In genomic region chr1:211830055-211830329, GRCh38 we compare ENCODE assay signal across 8 cellular contexts. TPM values are rescaled to one million over a fixed set of nuclear protein-coding genes. Genes with fewer than 3 reads are reported as not detected.
DNase-seq lines count a peak whose midpoint lies in the region; ATAC-seq lines count a peak whose summit lies in the region.

No MANE protein-coding gene starts in this region.

- peak overlapping the region; percentile 80 for H3K27ac Mint-ChIP-seq in activated CD8-positive, alpha-beta memory T cell treated with anti-CD3 and anti-CD28 coated beads, Interleukin-2, amount 10 ng/mL, durations not matched to agents 7 days and 5 days
- peak overlapping the region; percentile 78 for H3K27ac Mint-ChIP-seq in activated T-helper 2 cell treated with anti-CD3 and anti-CD28 coated beads, Interferon-gamma antibody, Interleukin-2, Interleukin-4, amounts not matched to agents 10 μg/mL and 5 μg/mL and 100 μg/mL, durations not matched to agents 14 hours and 24 hours and 36 hours

- peak overlapping the region; percentile 78 for H3K4me3 ChIP-seq in iPS-15b (ENCODE audit: low read depth, low read length)

- H3K4me1 Mint-ChIP-seq in activated CD8-positive, alpha-beta memory T cell treated with anti-CD3 and anti-CD28 coated beads, Interleukin-2, amount 10 ng/mL, durations not matched to agents 7 days and 5 days = peaks cover 57% of the 10 kb centered on the region
- H3K4me1 Mint-ChIP-seq in activated T-helper 2 cell treated with anti-CD3 and anti-CD28 coated beads, Interferon-gamma antibody, Interleukin-2, Interleukin-4, amounts not matched to agents 10 μg/mL and 5 μg/mL and 100 μg/mL, durations not matched to agents 14 hours and 24 hours and 36 hours (ENCODE audit: low read depth) = peaks cover 55% of the 10 kb centered on the region

- H3K9ac ChIP-seq in iPS-15b (ENCODE audit: low read depth, low read length) = no peak overlapping the region

- peaks cover 13% of the 10 kb centered on the region for H3K36me3 Mint-ChIP-seq in activated CD8-positive, alpha-beta memory T cell treated with anti-CD3 and anti-CD28 coated beads, Interleukin-2, amount 10 ng/mL, durations not matched to agents 7 days and 5 days
- peaks cover 22% of the 10 kb centered on the region for H3K36me3 Mint-ChIP-seq in activated T-helper 2 cell treated with anti-CD3 and anti-CD28 coated beads, Interferon-gamma antibody, Interleukin-2, Interleukin-4, amounts not matched to agents 10 μg/mL and 5 μg/mL and 100 μg/mL, durations not matched to agents 14 hours and 24 hours and 36 hours (ENCODE audit: low read depth)

- no peak for ATAC-seq in activated CD8-positive, alpha-beta memory T cell treated with anti-CD3 and anti-CD28 coated beads, Interleukin-2, amount 10 ng/mL, durations not matched to agents 7 days and 5 days
- peak; percentile 6 for ATAC-seq in HG03469 (IDR thresholded peaks at IDR 0.05; ENCODE audit: unreplicated experiment)

- no peaks in the 10 kb centered on the region for H3K9me3 ChIP-seq in iPS-15b (ENCODE audit: control insufficient read depth, insufficient read depth, low read length)

- no peaks in the 10 kb centered on the region for H3K27me3 Mint-ChIP-seq in activated CD8-positive, alpha-beta memory T cell treated with anti-CD3 and anti-CD28 coated beads, Interleukin-2, amount 10 ng/mL, durations not matched to agents 7 days and 5 days
- H3K27me3 Mint-ChIP-seq in activated T-helper 2 cell treated with anti-CD3 and anti-CD28 coated beads, Interferon-gamma antibody, Interleukin-2, Interleukin-4, amounts not matched to agents 10 μg/mL and 5 μg/mL and 100 μg/mL, durations not matched to agents 14 hours and 24 hours and 36 hours (ENCODE audit: low read depth) = peaks cover 6% of the 10 kb centered on the region

- peaks cover 3% of the 10 kb centered on the region for H3K4me1 ChIP-seq in iPS-15b (ENCODE audit: control insufficient read depth, insufficient read depth, low read length)

- peak; percentile 48 for DNase-seq in activated CD8-positive, alpha-beta memory T cell treated with anti-CD3 and anti-CD28 coated beads, Interleukin-2, amount 10 ng/mL, durations not matched to agents 7 days and 5 days
- no peak for DNase-seq in activated CD8-positive, alpha-beta memory T cell treated with anti-CD3 and anti-CD28 coated beads for 24 hours
- no peak for DNase-seq in activated T-helper 2 cell treated with anti-CD3 and anti-CD28 coated beads, Interferon-gamma antibody, Interleukin-2, Interleukin-4, amounts not matched to agents 10 μg/mL and 5 μg/mL and 100 μg/mL, durations not matched to agents 14 hours and 24 hours and 36 hours (ENCODE audit: low spot score)
- DNase-seq in stimulated activated CD4-positive, alpha-beta T cell treated with anti-CD3 and anti-CD28 coated beads, Interleukin-4, amount 100 ng/mL, for 24 hours = peak; percentile 15
- DNase-seq in GM03348 (ENCODE audit: low spot score) (no peak), SKM-1 (lab: John Stamatoyannopoulos, UW; ENCODE audit: unreplicated experiment) (no peak)

- H3K9me3 Mint-ChIP-seq in activated CD8-positive, alpha-beta memory T cell treated with anti-CD3 and anti-CD28 coated beads, Interleukin-2, amount 10 ng/mL, durations not matched to agents 7 days and 5 days (ENCODE audit: low read depth) = no peaks in the 10 kb centered on the region
- no peaks in the 10 kb centered on the region for H3K9me3 Mint-ChIP-seq in activated T-helper 2 cell treated with anti-CD3 and anti-CD28 coated beads, Interferon-gamma antibody, Interleukin-2, Interleukin-4, amounts not matched to agents 10 μg/mL and 5 μg/mL and 100 μg/mL, durations not matched to agents 14 hours and 24 hours and 36 hours

- H3K36me3 ChIP-seq in iPS-15b (ENCODE audit: control insufficient read depth, insufficient read depth, low read length) = no peaks in the 10 kb centered on the region

- intact Hi-C loops in activated T-helper 2 cell treated with anti-CD3 and anti-CD28 coated beads, Interferon-gamma antibody, Interleukin-2, Interleukin-4, amounts not matched to agents 10 μg/mL and 5 μg/mL and 100 μg/mL, durations not matched to agents 14 hours and 24 hours and 36 hours (cut with micrococcal nuclease) = loop anchor here (1.0 to 10.0 kb wide), 4 partner anchors 132 to 503 kb away; partner anchors contain the start of genes PPP2R5A, SLC30A1 and TRAF5

- CTCF ChIA-PET in activated CD8-positive, alpha-beta memory T cell treated with anti-CD3 and anti-CD28 coated beads, Interleukin-2, amount 10 ng/mL, durations not matched to agents 7 days and 5 days (lab: Charles Lee) = interaction anchor here (1.2 to 4.1 kb wide), 2 partner anchors 13 to 131 kb away, joined by 4 to 21 read pairs; no protein-coding TSS in a partner anchor

- peaks cover 16% of the 10 kb centered on the region for H3K27me3 ChIP-seq in iPS-15b (ENCODE audit: control insufficient read depth, insufficient read depth, low read length)

- peak overlapping the region; percentile 86 for H3K4me3 Mint-ChIP-seq in activated CD8-positive, alpha-beta memory T cell treated with anti-CD3 and anti-CD28 coated beads, Interleukin-2, amount 10 ng/mL, durations not matched to agents 7 days and 5 days
- peak overlapping the region; percentile 92 for H3K4me3 Mint-ChIP-seq in activated T-helper 2 cell treated with anti-CD3 and anti-CD28 coated beads, Interferon-gamma antibody, Interleukin-2, Interleukin-4, amounts not matched to agents 10 μg/mL and 5 μg/mL and 100 μg/mL, durations not matched to agents 14 hours and 24 hours and 36 hours (ENCODE audit: low read depth)

RNA-seq across cellular contexts. Expression of gene LPGAT1, which starts 0.6 kb away (rescaled TPM):
- total RNA-seq in activated CD8-positive, alpha-beta memory T cell treated with anti-CD3 and anti-CD28 coated beads, Interleukin-2, amount 10 ng/mL, durations not matched to agents 7 days and 5 days = 10 to 100 TPM; 23.8 to 42.7 TPM
- total RNA-seq in activated T-helper 2 cell treated with anti-CD3 and anti-CD28 coated beads, Interferon-gamma antibody, Interleukin-2, Interleukin-4, amounts not matched to agents 10 μg/mL and 5 μg/mL and 100 μg/mL, durations not matched to agents 14 hours and 24 hours and 36 hours = 27.8 and 31.1 TPM in 2 replicates

Comparison
In these comparisons a context has a peak if more than half of its experiments do, and no peak if none do; other contexts are left out.
1. DNase-seq: peak in activated CD8-positive, alpha-beta memory T cell treated with anti-CD3 and anti-CD28 coated beads, Interleukin-2, amount 10 ng/mL, durations not matched to agents 7 days and 5 days (single experiment) and stimulated activated CD4-positive, alpha-beta T cell treated with anti-CD3 and anti-CD28 coated beads, Interleukin-4, amount 100 ng/mL, for 24 hours (single experiment); none in activated CD8-positive, alpha-beta memory T cell treated with anti-CD3 and anti-CD28 coated beads for 24 hours (single experiment), activated T-helper 2 cell treated with anti-CD3 and anti-CD28 coated beads, Interferon-gamma antibody, Interleukin-2, Interleukin-4, amounts not matched to agents 10 μg/mL and 5 μg/mL and 100 μg/mL, durations not matched to agents 14 hours and 24 hours and 36 hours (single experiment), GM03348 (single experiment) and SKM-1 (single experiment).